In genomic region chr16:84876873-84877606, GRCh38 we compare ENCODE assay signal across 1 cellular context.
TF ChIP-seq lines count a peak whose summit lies in the region.

No MANE protein-coding gene starts in this region.

TF ChIP-seq in K562, 482 proteins besides CTCF, POLR2A, EP300 and RAD21 (continued from another document):
- TF ChIP-seq, protein P1, sequence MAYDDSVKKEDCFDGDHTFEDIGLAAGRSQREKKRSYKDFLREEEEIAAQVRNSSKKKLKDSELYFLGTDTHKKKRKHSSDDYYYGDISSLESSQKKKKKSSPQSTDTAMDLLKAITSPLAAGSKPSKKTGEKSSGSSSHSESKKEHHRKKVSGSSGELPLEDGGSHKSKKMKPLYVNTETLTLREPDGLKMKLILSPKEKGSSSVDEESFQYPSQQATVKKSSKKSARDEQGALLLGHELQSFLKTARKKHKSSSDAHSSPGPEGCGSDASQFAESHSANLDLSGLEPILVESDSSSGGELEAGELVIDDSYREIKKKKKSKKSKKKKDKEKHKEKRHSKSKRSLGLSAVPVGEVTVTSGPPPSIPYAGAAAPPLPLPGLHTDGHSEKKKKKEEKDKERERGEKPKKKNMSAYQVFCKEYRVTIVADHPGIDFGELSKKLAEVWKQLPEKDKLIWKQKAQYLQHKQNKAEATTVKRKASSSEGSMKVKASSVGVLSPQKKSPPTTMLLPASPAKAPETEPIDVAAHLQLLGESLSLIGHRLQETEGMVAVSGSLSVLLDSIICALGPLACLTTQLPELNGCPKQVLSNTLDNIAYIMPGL (CRISPR knock-in tag; IDR thresholded peaks at IDR 0.05): no peak
- TF ChIP-seq, protein P2, sequence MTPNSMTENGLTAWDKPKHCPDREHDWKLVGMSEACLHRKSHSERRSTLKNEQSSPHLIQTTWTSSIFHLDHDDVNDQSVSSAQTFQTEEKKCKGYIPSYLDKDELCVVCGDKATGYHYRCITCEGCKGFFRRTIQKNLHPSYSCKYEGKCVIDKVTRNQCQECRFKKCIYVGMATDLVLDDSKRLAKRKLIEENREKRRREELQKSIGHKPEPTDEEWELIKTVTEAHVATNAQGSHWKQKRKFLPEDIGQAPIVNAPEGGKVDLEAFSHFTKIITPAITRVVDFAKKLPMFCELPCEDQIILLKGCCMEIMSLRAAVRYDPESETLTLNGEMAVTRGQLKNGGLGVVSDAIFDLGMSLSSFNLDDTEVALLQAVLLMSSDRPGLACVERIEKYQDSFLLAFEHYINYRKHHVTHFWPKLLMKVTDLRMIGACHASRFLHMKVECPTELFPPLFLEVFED (CRISPR knock-in tag; conservative IDR thresholded peaks at IDR 0.05): no peak
- TF ChIP-seq HDAC2 (IDR thresholded peaks at IDR 0.05) (0 out of 2 replicates have a peak, but pooled peaks have one; percentile 34), ADNP (tag; IDR thresholded peaks at IDR 0.05) (peak; percentile 44; the same call in 1 of the 2 replicates)
